ENCODE assay signal across 8 cellular contexts in the genomic region with DNA sequence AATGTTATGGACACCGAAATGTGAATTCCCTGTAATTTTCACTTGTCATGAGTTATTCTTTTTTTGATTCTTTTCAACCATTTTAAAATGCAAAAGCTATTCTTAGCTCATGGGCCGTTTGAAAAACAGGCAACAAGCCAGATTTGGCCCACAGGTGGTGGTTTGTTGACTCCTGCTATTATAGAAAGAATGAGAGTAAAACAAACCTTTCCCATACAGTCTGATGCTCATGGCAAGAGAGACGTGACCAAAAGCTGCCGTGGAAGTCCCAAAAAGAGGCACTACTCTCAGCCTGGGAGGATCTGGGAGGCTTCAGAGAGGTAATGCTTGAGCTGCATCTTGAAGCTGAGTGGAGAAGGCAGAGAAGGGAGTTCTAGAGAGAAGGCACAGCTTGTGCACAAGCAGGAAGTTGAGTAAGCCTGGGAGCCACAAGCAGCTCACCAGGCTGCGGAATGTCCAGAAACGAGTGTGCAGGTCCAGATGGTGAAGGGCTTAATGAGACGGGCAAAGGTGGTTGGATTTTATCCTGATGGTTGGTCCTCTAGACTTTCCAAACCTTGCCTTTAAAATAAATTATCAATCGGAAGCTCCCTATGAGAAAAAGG. TPM values are rescaled to one million over a fixed set of nuclear protein-coding genes. Genes with fewer than 3 reads are reported as not detected.
DNase-seq lines count a peak whose midpoint lies in the region; ATAC-seq and TF ChIP-seq lines count a peak whose summit lies in the region.
"Had no signal": no experiment of that assay in that cellular context is flagged by ENCODE, and none has a peak within 500 bp of the region (broad histone marks: within the 10 kb centered on the region; RNA-seq: fewer than 3 reads in every experiment).

No MANE protein-coding gene starts in this region.

- H3K27ac Mint-ChIP-seq in naive thymus-derived CD4-positive, alpha-beta T cell = no peak overlapping the region
- no peak overlapping the region for H3K27ac Mint-ChIP-seq in activated CD4-positive, alpha-beta memory T cell treated with anti-CD3 and anti-CD28 coated beads, Interleukin-2, amount 10 ng/mL, durations not matched to agents 7 days and 5 days

- H3K4me1 Mint-ChIP-seq in naive thymus-derived CD4-positive, alpha-beta T cell = peaks cover 0 to 26% (median 15%) of the 10 kb centered on the region in 7 donors
- peaks cover 15% of the 10 kb centered on the region for H3K4me1 Mint-ChIP-seq in activated CD4-positive, alpha-beta memory T cell treated with anti-CD3 and anti-CD28 coated beads, Interleukin-2, amount 10 ng/mL, durations not matched to agents 7 days and 5 days

- peaks cover 68% of the 10 kb centered on the region for H3K4me1 ChIP-seq in MM.1S (ENCODE audit: low read length)
- H3K4me1 ChIP-seq in naive thymus-derived CD4-positive, alpha-beta T cell (ENCODE audit: control insufficient read depth in 2 of 2, insufficient read depth in 2 of 2, low read length in 2 of 2) = no peaks in the 10 kb centered on the region

- CTCF ChIA-PET in naive thymus-derived CD4-positive, alpha-beta T cell (lab: Charles Lee) = no interaction called here
- CTCF ChIA-PET in activated CD4-positive, alpha-beta memory T cell treated with anti-CD3 and anti-CD28 coated beads, Interleukin-2, amount 10 ng/mL, durations not matched to agents 7 days and 5 days (lab: Charles Lee) = no interaction called here

- H3K9ac ChIP-seq in MM.1S (ENCODE audit: low read length) = peak overlapping the region; percentile 51

- peaks cover 26% of the 10 kb centered on the region for H3F3A ChIP-seq in MM.1S (ENCODE audit: insufficient read depth, low read length)

- H3K9me3 Mint-ChIP-seq in naive thymus-derived CD4-positive, alpha-beta T cell = peaks cover 0 to 8% (median 0%) of the 10 kb centered on the region in 11 donors
- H3K9me3 Mint-ChIP-seq in activated CD4-positive, alpha-beta memory T cell treated with anti-CD3 and anti-CD28 coated beads, Interleukin-2, amount 10 ng/mL, durations not matched to agents 7 days and 5 days = peaks cover 8% of the 10 kb centered on the region

- peak; percentile 64 for DNase-seq in MM.1S
- DNase-seq in naive thymus-derived CD4-positive, alpha-beta T cell = no peak
- no peak for DNase-seq in activated CD4-positive, alpha-beta memory T cell treated with anti-CD3 and anti-CD28 coated beads, Interleukin-2, amount 10 ng/mL, durations not matched to agents 7 days and 5 days
- DNase-seq in activated effector memory CD4-positive, alpha-beta T cell treated with Interleukin-2 at 50 U/mL for 16 hours = no peak
- no peak for DNase-seq in posterior cingulate gyrus

- POLR2A ChIA-PET in naive thymus-derived CD4-positive, alpha-beta T cell (lab: Charles Lee) = interaction anchor here (0.5 kb wide), 1 partner anchor 8 kb away, joined by 3 read pairs; no protein-coding TSS in a partner anchor
- POLR2A ChIA-PET in activated CD4-positive, alpha-beta memory T cell treated with anti-CD3 and anti-CD28 coated beads, Interleukin-2, amount 10 ng/mL, durations not matched to agents 7 days and 5 days (lab: Charles Lee) = interaction anchor here (0.7 to 1.5 kb wide), 2 partner anchors 15 to 50 kb away, joined by 3 to 4 read pairs; no protein-coding TSS in a partner anchor

- H2AFZ ChIP-seq in MM.1S (ENCODE audit: low read length) = no peak overlapping the region

- H3K9me2 ChIP-seq in MM.1S (replicated peaks; ENCODE audit: insufficient read depth, low read length) = no peaks in the 10 kb centered on the region

- H3K27me3 Mint-ChIP-seq in naive thymus-derived CD4-positive, alpha-beta T cell = peaks cover 0 to 5% (median 0%) of the 10 kb centered on the region in 5 donors
- peaks cover 7% of the 10 kb centered on the region for H3K27me3 Mint-ChIP-seq in activated CD4-positive, alpha-beta memory T cell treated with anti-CD3 and anti-CD28 coated beads, Interleukin-2, amount 10 ng/mL, durations not matched to agents 7 days and 5 days

- H3K9me3 ChIP-seq in MM.1S (replicated peaks; ENCODE audit: insufficient read depth, low read length) = no peaks in the 10 kb centered on the region
- no peaks in the 10 kb centered on the region for H3K9me3 ChIP-seq in naive thymus-derived CD4-positive, alpha-beta T cell (ENCODE audit: control insufficient read depth in 2 of 3, low read length in 3 of 3)

- peaks cover 100% of the 10 kb centered on the region for H3K79me2 ChIP-seq in MM.1S (ENCODE audit: low read length)

- intact Hi-C loops in naive thymus-derived CD4-positive, alpha-beta T cell (cut with micrococcal nuclease) = no loop called here
- intact Hi-C loops in posterior cingulate gyrus (cut with DNase I) = loop anchor here (10.0 kb wide), 1 partner anchor 97 kb away; no protein-coding TSS in a partner anchor

- H3K4me3 Mint-ChIP-seq in naive thymus-derived CD4-positive, alpha-beta T cell = peak overlapping the region in 1 of 10 donors; percentile 8
- H3K4me3 Mint-ChIP-seq in activated CD4-positive, alpha-beta memory T cell treated with anti-CD3 and anti-CD28 coated beads, Interleukin-2, amount 10 ng/mL, durations not matched to agents 7 days and 5 days = no peak overlapping the region

- H3K36me3 ChIP-seq in MM.1S (replicated peaks; ENCODE audit: insufficient read depth, low read length) = peaks cover 3% of the 10 kb centered on the region; the same call in 1 of the 2 replicates
- no peaks in the 10 kb centered on the region for H3K36me3 ChIP-seq in naive thymus-derived CD4-positive, alpha-beta T cell (ENCODE audit: control insufficient read depth in 2 of 3, insufficient read depth in 3 of 3, low read length in 3 of 3)

- no peaks in the 10 kb centered on the region for H4K20me1 ChIP-seq in MM.1S (ENCODE audit: insufficient read depth, low read length)

- H3K4me3 ChIP-seq in MM.1S (ENCODE audit: low read length) = peak overlapping the region; percentile 45
- H3K4me3 ChIP-seq in naive thymus-derived CD4-positive, alpha-beta T cell (ENCODE audit: low read length) = no peak overlapping the region
- H3K4me3 ChIP-seq: SK-N-MC had no signal

- no peak for TF ChIP-seq CTCF in MM.1S (IDR thresholded peaks at IDR 0.05; ENCODE audit: low read length)

- peak; percentile 72 for ATAC-seq in GM18519 (IDR thresholded peaks at IDR 0.05; ENCODE audit: low FRiP score, unreplicated experiment)
- ATAC-seq in GM21723 (IDR thresholded peaks at IDR 0.05; ENCODE audit: unreplicated experiment) = peak; percentile 82
- peak; percentile 44 for ATAC-seq in naive thymus-derived CD4-positive, alpha-beta T cell

- peak overlapping the region; percentile 89 for H3K27ac ChIP-seq in MM.1S (ENCODE audit: low read length)
- no peak overlapping the region for H3K27ac ChIP-seq in naive thymus-derived CD4-positive, alpha-beta T cell (ENCODE audit: low read depth, low read length)
- H3K27ac ChIP-seq: SK-N-MC had no signal

- H3K27me3 ChIP-seq in MM.1S (replicated peaks; ENCODE audit: insufficient read depth, low read length) = no peaks in the 10 kb centered on the region
- no peaks in the 10 kb centered on the region for H3K27me3 ChIP-seq in naive thymus-derived CD4-positive, alpha-beta T cell (ENCODE audit: control insufficient read depth in 2 of 2, insufficient read depth in 2 of 2, low read length in 2 of 2)

- H3K36me3 Mint-ChIP-seq in naive thymus-derived CD4-positive, alpha-beta T cell = peaks cover 0 to 26% (median 10%) of the 10 kb centered on the region in 5 donors
- peaks cover 24% of the 10 kb centered on the region for H3K36me3 Mint-ChIP-seq in activated CD4-positive, alpha-beta memory T cell treated with anti-CD3 and anti-CD28 coated beads, Interleukin-2, amount 10 ng/mL, durations not matched to agents 7 days and 5 days (ENCODE audit: low read depth)

- peak overlapping the region; percentile 87 for H3K4me2 ChIP-seq in MM.1S (ENCODE audit: low read depth, low read length)

RNA-seq across cellular contexts. Expression of gene PLXNC1, which starts 9.6 kb away (rescaled TPM):
- 10 to 100 TPM; 12.2 to 57.2 (median 19.3) TPM for total RNA-seq in naive thymus-derived CD4-positive, alpha-beta T cell
- 1 to 10 TPM; 2.5 to 2.9 TPM for polyA plus RNA-seq in naive thymus-derived CD4-positive, alpha-beta T cell
- total RNA-seq in activated CD4-positive, alpha-beta memory T cell treated with anti-CD3 and anti-CD28 coated beads, Interleukin-2, amount 10 ng/mL, durations not matched to agents 7 days and 5 days = 10 to 100 TPM; 27.0 to 27.1 TPM
